ENCODE assay signal across 25 cellular contexts in genomic region chr1:244901400-244901799, GRCh38.
"Had no signal": no experiment of that assay in that cellular context is flagged by ENCODE, and none has a peak within 500 bp of the region (broad histone marks: within the 10 kb centered on the region; RNA-seq: fewer than 3 reads in every experiment).

No MANE protein-coding gene starts in this region.

- H3K4me2 ChIP-seq: neural progenitor cell had no signal

- H3K36me3 Mint-ChIP-seq: mesothelial cell of epicardium; naive B cell; natural killer cell; neural progenitor cell; stimulated activated effector memory CD8-positive, alpha-beta T cell treated with anti-CD3 and anti-CD28 coated beads, Interleukin-12 subunit alpha, Interleukin-12 subunit beta, amount 100 ng/mL, for 72 hours; type B pancreatic cell had no signal

- H3K4me1 Mint-ChIP-seq: naive B cell; stimulated activated effector memory CD8-positive, alpha-beta T cell treated with anti-CD3 and anti-CD28 coated beads, Interleukin-12 subunit alpha, Interleukin-12 subunit beta, amount 100 ng/mL, for 72 hours; stimulated activated naive CD8-positive, alpha-beta T cell treated with anti-CD3 and anti-CD28 coated beads, Interleukin-15, amount 100 ng/mL, for 72 hours had no signal

- DNase-seq: islet precursor cell; left ventricle myocardium inferior; mesendoderm; naive B cell; natural killer cell; nephron progenitor cell; occipital lobe; ovary; spleen; stimulated activated CD4-positive, alpha-beta T cell treated with anti-CD3 and anti-CD28 coated beads, Interleukin-4, amount 100 ng/mL, for 24 hours; stimulated activated naive CD4-positive, alpha-beta T cell treated with Interleukin-2 at 50 U/mL for 16 hours; stimulated activated naive CD8-positive, alpha-beta T cell treated with anti-CD3 and anti-CD28 coated beads, Interleukin-15, amount 100 ng/mL, for 72 hours; substantia nigra; uterus had no signal

- H3K27me3 Mint-ChIP-seq: progenitor cell of endocrine pancreas; stimulated activated naive CD8-positive, alpha-beta T cell treated with anti-CD3 and anti-CD28 coated beads, Interleukin-15, amount 100 ng/mL, for 72 hours; type B pancreatic cell had no signal

- H3K36me3 ChIP-seq: left ventricle myocardium inferior, neural progenitor cell, neutrophil, ovary, right atrium auricular region, spleen, tibial nerve, uterus had no signal

- H3K9ac ChIP-seq: neural progenitor cell had no signal

- H3K4me3 Mint-ChIP-seq: mesothelial cell of epicardium; naive B cell; natural killer cell; nephron progenitor cell; neural progenitor cell; stimulated activated effector memory CD8-positive, alpha-beta T cell treated with anti-CD3 and anti-CD28 coated beads, Interleukin-12 subunit alpha, Interleukin-12 subunit beta, amount 100 ng/mL, for 72 hours; stimulated activated naive CD8-positive, alpha-beta T cell treated with anti-CD3 and anti-CD28 coated beads, Interleukin-15, amount 100 ng/mL, for 72 hours; type B pancreatic cell had no signal

- ATAC-seq: natural killer cell; sciatic nerve; stimulated activated effector memory CD8-positive, alpha-beta T cell treated with anti-CD3 and anti-CD28 coated beads, Interleukin-12 subunit alpha, Interleukin-12 subunit beta, amount 100 ng/mL, for 72 hours; stimulated activated naive CD8-positive, alpha-beta T cell treated with anti-CD3 and anti-CD28 coated beads, Interleukin-15, amount 100 ng/mL, for 72 hours had no signal

- H3K9me3 Mint-ChIP-seq: mesothelial cell of epicardium; naive B cell; natural killer cell; nephron progenitor cell; neural progenitor cell; stimulated activated effector memory CD8-positive, alpha-beta T cell treated with anti-CD3 and anti-CD28 coated beads, Interleukin-12 subunit alpha, Interleukin-12 subunit beta, amount 100 ng/mL, for 72 hours; stimulated activated naive CD8-positive, alpha-beta T cell treated with anti-CD3 and anti-CD28 coated beads, Interleukin-15, amount 100 ng/mL, for 72 hours; type B pancreatic cell had no signal

- H3K4me1 ChIP-seq: left ventricle myocardium inferior, right atrium auricular region, spleen, tibial nerve, uterus had no signal

- H3K4me3 ChIP-seq: left ventricle myocardium inferior, lung, neural progenitor cell, ovary, right atrium auricular region, skin epidermis, spleen, tibial nerve, uterus had no signal

- H3K9me3 ChIP-seq: left ventricle myocardium inferior, neutrophil, ovary, right atrium auricular region, spleen, tibial nerve, uterus had no signal

- H2AFZ ChIP-seq: neural progenitor cell had no signal

- H3K27me3 ChIP-seq: neural progenitor cell, neutrophil, ovary, right atrium auricular region, spleen, tibial nerve, uterus had no signal

- H3K27ac Mint-ChIP-seq: mesothelial cell of epicardium; naive B cell; natural killer cell; nephron progenitor cell; neural progenitor cell; progenitor cell of endocrine pancreas; stimulated activated effector memory CD8-positive, alpha-beta T cell treated with anti-CD3 and anti-CD28 coated beads, Interleukin-12 subunit alpha, Interleukin-12 subunit beta, amount 100 ng/mL, for 72 hours; type B pancreatic cell had no signal

- H3K27ac ChIP-seq: left ventricle myocardium inferior, neural progenitor cell, neutrophil, ovary, right atrium auricular region, skin epidermis, spleen, tibial nerve, uterus had no signal
